In genomic region chr15:70761931-70762468, GRCh38 we compare ENCODE assay signal across 10 cellular contexts. TPM values are rescaled to one million over a fixed set of nuclear protein-coding genes. Genes with fewer than 3 reads are reported as not detected.
DNase-seq lines count a peak whose midpoint lies in the region; ATAC-seq, FAIRE-seq and TF ChIP-seq lines count a peak whose summit lies in the region.
"Had no signal": no experiment of that assay in that cellular context is flagged by ENCODE, and none has a peak within 500 bp of the region (broad histone marks: within the 10 kb centered on the region; RNA-seq: fewer than 3 reads in every experiment).

No MANE protein-coding gene starts in this region.

- DNase-seq in NCI-H526 treated with DMSO at 0.1 percent for 48 hours (lab: John Stamatoyannopoulos, UW) (peak; percentile 28), NCI-H526 (lab: John Stamatoyannopoulos, UW) (no peak), adipocyte (ENCODE audit: low read depth) (peak; percentile 46), keratinocyte (ENCODE audit: low read depth, low spot score) (no peak), NCI-H1092 treated with DMSO at 0.1 percent for 48 hours (lab: John Stamatoyannopoulos, UW) (no peak), NCI-H2029 treated with DMSO at 0.1 percent for 48 hours (lab: John Stamatoyannopoulos, UW) (no peak)
- DNase-seq: activated CD4-positive, alpha-beta T cell treated with anti-CD3 and anti-CD28 coated beads for 1 hour; AML-193 had no signal

- ATAC-seq in GM21737 (IDR thresholded peaks at IDR 0.05; ENCODE audit: unreplicated experiment): no peak

- peak overlapping the region; percentile 86 for H3K27ac ChIP-seq in keratinocyte (ENCODE audit: control insufficient read depth, insufficient read depth, low read length)
- no peak overlapping the region for H3K27ac ChIP-seq in stomach smooth muscle (ENCODE audit: low read length)

- peak overlapping the region; percentile 94 for H3K9ac ChIP-seq in adipocyte (ENCODE audit: low read length)
- H3K9ac ChIP-seq in keratinocyte (ENCODE audit: control insufficient read depth, extremely low read depth, insufficient read depth, low read length): peak overlapping the region; percentile 95
- peak overlapping the region in 1 of 2 donors; percentile 77 for H3K9ac ChIP-seq in stomach smooth muscle (ENCODE audit: low read length in 2 of 2)

- H3K27me3 ChIP-seq in adipocyte (replicated peaks; ENCODE audit: control insufficient read depth, insufficient read depth, low read length) (no peaks in the 10 kb centered on the region), keratinocyte (ENCODE audit: control insufficient read depth, extremely low read depth, insufficient read depth, low read length) (no peaks in the 10 kb centered on the region), stomach smooth muscle (ENCODE audit: control insufficient read depth in 1 of 2, insufficient read depth in 2 of 2, low read length in 2 of 2) (no peaks in the 10 kb centered on the region)

- H2AFZ ChIP-seq in keratinocyte (ENCODE audit: control insufficient read depth, low read length): peak overlapping the region; percentile 93

- dilution Hi-C loops in keratinocyte (cut with MboI; ENCODE audit: extremely low pct_ligation_motif_present, low sequenced_read_pairs): no loop called here

- H3K9me3 ChIP-seq in adipocyte (ENCODE audit: control insufficient read depth, low read length) (no peaks in the 10 kb centered on the region), keratinocyte (ENCODE audit: control insufficient read depth, low read depth, low read length) (no peaks in the 10 kb centered on the region), stomach smooth muscle (ENCODE audit: control insufficient read depth in 2 of 2, low read length in 2 of 2) (no peaks in the 10 kb centered on the region)

- peak overlapping the region; percentile 83 for H3K4me2 ChIP-seq in keratinocyte (ENCODE audit: control insufficient read depth, extremely low read depth, insufficient read depth, low read depth, low read length)

- H3K36me3 ChIP-seq in adipocyte (ENCODE audit: control insufficient read depth, insufficient read depth, low read length, severe bottlenecking) (peaks cover 10% of the 10 kb centered on the region), keratinocyte (ENCODE audit: control insufficient read depth in 2 of 2, extremely low read depth in 1 of 2, insufficient read depth in 2 of 2, low read length in 2 of 2) (no peaks in the 10 kb centered on the region), stomach smooth muscle (ENCODE audit: control insufficient read depth in 2 of 2, insufficient read depth in 2 of 2, low read length in 2 of 2) (no peaks in the 10 kb centered on the region)

- no peaks in the 10 kb centered on the region for H4K20me1 ChIP-seq in keratinocyte (ENCODE audit: control insufficient read depth, extremely low read depth, insufficient read depth, low read length)

- H3K79me2 ChIP-seq in keratinocyte (ENCODE audit: control insufficient read depth, insufficient read depth, low read length): peaks cover 32% of the 10 kb centered on the region

- peak overlapping the region; percentile 96 for H3K4me3 ChIP-seq in adipocyte (ENCODE audit: low read length)
- H3K4me3 ChIP-seq in keratinocyte (ENCODE audit: control insufficient read depth in 2 of 3, extremely low read depth in 1 of 3, insufficient read depth in 2 of 3, low read depth in 1 of 3, low read length in 3 of 3): peak overlapping the region; percentile 81 to 93 (median 81)
- peak overlapping the region; percentile 61 to 88 for H3K4me3 ChIP-seq in stomach smooth muscle (ENCODE audit: low read length in 2 of 2)

- TF ChIP-seq CTCF in keratinocyte (optimal IDR thresholded peaks at IDR 0.05 in 1 of 3, IDR thresholded peaks at IDR 0.05 in 1 of 3, conservative IDR thresholded peaks at IDR 0.05 in 1 of 3; ENCODE audit: extremely low read depth in 1 of 3, insufficient read depth in 2 of 3, low read length in 3 of 3): no peak

- peaks cover 67% of the 10 kb centered on the region for H3K4me1 ChIP-seq in adipocyte (ENCODE audit: control insufficient read depth, insufficient read depth, low read length)
- peaks cover 15% of the 10 kb centered on the region for H3K4me1 ChIP-seq in keratinocyte (ENCODE audit: control insufficient read depth, extremely low read depth, insufficient read depth, low read length)
- H3K4me1 ChIP-seq in stomach smooth muscle (ENCODE audit: control insufficient read depth, insufficient read depth, low read length): no peaks in the 10 kb centered on the region

- H3K9me1 ChIP-seq in keratinocyte (ENCODE audit: control insufficient read depth, extremely low read depth, insufficient read depth, low read length): no peaks in the 10 kb centered on the region

- no peak for FAIRE-seq in keratinocyte (lab: Jason Lieb, UNC)

RNA-seq across cellular contexts. Expression of gene UACA, which starts 1.4 kb away (rescaled TPM):
- polyA plus RNA-seq in keratinocyte: 13.4 to 26.6 TPM (median 22.7 TPM) in 3 replicates
- 97.8 TPM for polyA plus RNA-seq in keratinocyte (2011; ENCODE audit: low read depth)
- 5.4 and 11.3 TPM in 2 replicates for polyA plus RNA-seq in keratinocyte (2011; cell fraction: cytosol; rRNA removed)
- 18.3 and 24.3 TPM in 2 replicates for polyA plus RNA-seq in keratinocyte (2011; cell fraction: nucleus; rRNA removed)
- 24.4 and 36.1 TPM in 2 replicates for polyA plus RNA-seq in keratinocyte (2012; ENCODE audit: low replicate concordance)
- polyA minus RNA-seq in keratinocyte: 56.5 to 74.6 TPM (median 62.3 TPM) in 3 replicates
- 19.2 TPM for polyA minus RNA-seq in keratinocyte (2011; cell fraction: cytosol; rRNA and poly(A)+ RNA removed)
- 23.7 and 44.8 TPM in 2 replicates for polyA minus RNA-seq in keratinocyte (2011; cell fraction: nucleus; rRNA and poly(A)+ RNA removed)

Comparison
In these comparisons a context has a peak if more than half of its experiments do, and no peak if none do; other contexts are left out.
1. DNase-seq: peak in NCI-H526 treated with DMSO at 0.1 percent for 48 hours (single experiment) and adipocyte (single experiment); none in NCI-H526 (0 of 2), keratinocyte (single experiment), NCI-H1092 treated with DMSO at 0.1 percent for 48 hours (single experiment) and NCI-H2029 treated with DMSO at 0.1 percent for 48 hours (single experiment).
2. Peak in every context shown above with its lines, with median percentiles within 50 percentile points of each other: H3K4me3 ChIP-seq.